In the genomic region with DNA sequence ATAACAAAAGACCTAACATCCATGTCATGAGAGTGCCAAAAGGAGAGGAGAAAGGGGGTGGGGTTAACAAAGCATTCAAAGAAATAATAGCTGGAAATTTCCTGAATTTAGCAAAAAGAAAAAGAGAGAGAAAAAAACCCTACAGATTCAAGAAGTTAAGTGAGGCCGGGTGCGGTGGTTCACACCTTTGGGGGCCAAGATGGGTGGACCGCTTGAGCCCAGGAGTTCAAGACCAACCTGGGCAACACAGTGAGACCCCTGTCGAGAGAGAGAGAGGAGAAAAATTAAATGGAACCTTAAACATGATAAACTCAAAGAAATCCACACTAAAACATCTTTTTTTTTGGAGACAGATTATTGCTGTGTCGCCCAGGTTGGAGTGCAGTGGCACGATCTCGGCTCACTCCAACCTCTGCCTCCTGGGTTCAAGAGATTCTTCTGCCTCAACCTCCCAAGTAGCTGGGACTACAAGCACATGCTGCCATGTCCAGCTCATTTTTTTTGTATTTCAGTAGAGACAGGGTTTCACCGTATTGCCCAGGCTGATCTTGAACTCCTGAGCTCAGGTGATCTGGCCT, we compare ENCODE assay signal across 17 cellular contexts. TPM values are rescaled to one million over a fixed set of nuclear protein-coding genes. Genes with fewer than 3 reads are reported as not detected.
DNase-seq lines count a peak whose midpoint lies in the region; ATAC-seq lines count a peak whose summit lies in the region.
"Had no signal": no experiment of that assay in that cellular context is flagged by ENCODE, and none has a peak within 500 bp of the region (broad histone marks: within the 10 kb centered on the region; RNA-seq: fewer than 3 reads in every experiment).

No MANE protein-coding gene starts in this region.

- no peaks in the 10 kb centered on the region for H3K4me1 Mint-ChIP-seq in activated T-cell treated with anti-CD3 and anti-CD28 coated beads, Interleukin-2, amount 50 U/mL, for 24 hours (ENCODE audit: low read depth)
- no peaks in the 10 kb centered on the region for H3K4me1 Mint-ChIP-seq in stimulated activated naive CD8-positive, alpha-beta T cell treated with anti-CD3 and anti-CD28 coated beads, Interleukin-15, amount 100 ng/mL, for 72 hours
- H3K4me1 Mint-ChIP-seq: B cell had no signal

- peak; percentile 16 for DNase-seq in activated T-cell treated with anti-CD3 and anti-CD28 coated beads, Interleukin-2, amount 50 U/mL, for 24 hours
- no peak for DNase-seq in activated T-cell treated with anti-CD3 and anti-CD28 coated beads, Interleukin-2, amount 50 U/mL, for 48 hours
- DNase-seq in stimulated activated naive CD8-positive, alpha-beta T cell treated with anti-CD3 and anti-CD28 coated beads, Interleukin-15, amount 100 ng/mL, for 72 hours, result no peak
- DNase-seq in stimulated activated naive CD8-positive, alpha-beta T cell treated with anti-CD3 and anti-CD28 coated beads, Interleukin-15, Interleukin-2, amounts not matched to agents 100 U/mL and 50 U/mL, for 24 hours, result no peak
- DNase-seq in dermis blood vessel endothelial cell (peak; percentile 32), mesenteric fat pad (ENCODE audit: low spot score) (peak; percentile 59), pons (ENCODE audit: low spot score) (no peak)
- DNase-seq in stimulated activated CD8-positive, alpha-beta memory T cell treated with anti-CD3 and anti-CD28 coated beads, Interleukin-4, amount 100 ng/mL, for 48 hours, result no peak
- DNase-seq: Caco-2; CD4-positive, CD25-positive, alpha-beta regulatory T cell; CD8-positive, alpha-beta T cell; DMS153; DND-41; GM23248; H7; HCEC 1CT had no signal

- H3K4me3 Mint-ChIP-seq in activated T-cell treated with anti-CD3 and anti-CD28 coated beads, Interleukin-2, amount 50 U/mL, for 24 hours, result no peak overlapping the region
- H3K4me3 Mint-ChIP-seq in stimulated activated naive CD8-positive, alpha-beta T cell treated with anti-CD3 and anti-CD28 coated beads, Interleukin-15, amount 100 ng/mL, for 72 hours, result no peak overlapping the region
- H3K4me3 Mint-ChIP-seq: B cell; CD4-positive, CD25-positive, alpha-beta regulatory T cell; CD8-positive, alpha-beta T cell had no signal

- no peaks in the 10 kb centered on the region for H3K9me3 Mint-ChIP-seq in activated T-cell treated with anti-CD3 and anti-CD28 coated beads, Interleukin-2, amount 50 U/mL, for 24 hours
- no peaks in the 10 kb centered on the region for H3K9me3 Mint-ChIP-seq in stimulated activated naive CD8-positive, alpha-beta T cell treated with anti-CD3 and anti-CD28 coated beads, Interleukin-15, amount 100 ng/mL, for 72 hours
- H3K9me3 Mint-ChIP-seq: CD8-positive, alpha-beta T cell had no signal

- no peaks in the 10 kb centered on the region for H3K27me3 Mint-ChIP-seq in activated T-cell treated with anti-CD3 and anti-CD28 coated beads, Interleukin-2, amount 50 U/mL, for 24 hours
- no peaks in the 10 kb centered on the region for H3K27me3 Mint-ChIP-seq in stimulated activated naive CD8-positive, alpha-beta T cell treated with anti-CD3 and anti-CD28 coated beads, Interleukin-15, amount 100 ng/mL, for 72 hours

- no peaks in the 10 kb centered on the region for H3K36me3 Mint-ChIP-seq in activated T-cell treated with anti-CD3 and anti-CD28 coated beads, Interleukin-2, amount 50 U/mL, for 24 hours (ENCODE audit: low read depth)
- H3K36me3 Mint-ChIP-seq: CD4-positive, CD25-positive, alpha-beta regulatory T cell; CD8-positive, alpha-beta T cell had no signal

- no peak for ATAC-seq in stimulated activated naive CD8-positive, alpha-beta T cell treated with anti-CD3 and anti-CD28 coated beads, Interleukin-15, amount 100 ng/mL, for 72 hours
- no peak for ATAC-seq in stimulated activated naive CD8-positive, alpha-beta T cell treated with anti-CD3 and anti-CD28 coated beads, Interleukin-15, Interleukin-2, amounts not matched to agents 100 U/mL and 50 U/mL, for 24 hours
- ATAC-seq: CD8-positive, alpha-beta T cell had no signal

- no peak overlapping the region for H3K27ac Mint-ChIP-seq in activated T-cell treated with anti-CD3 and anti-CD28 coated beads, Interleukin-2, amount 50 U/mL, for 24 hours
- peak overlapping the region; percentile 24 to 72 for H3K27ac Mint-ChIP-seq in stimulated activated naive CD8-positive, alpha-beta T cell treated with anti-CD3 and anti-CD28 coated beads, Interleukin-15, amount 100 ng/mL, for 72 hours
- H3K27ac Mint-ChIP-seq: B cell; CD4-positive, CD25-positive, alpha-beta regulatory T cell; CD8-positive, alpha-beta T cell had no signal

RNA-seq across cellular contexts. Expression of a gene that starts 8.9 kb away (rescaled TPM):
- 1,341 and 2,150 TPM in 2 replicates for total RNA-seq in dermis blood vessel endothelial cell
- 151 TPM for total RNA-seq in mesenteric fat pad
- total RNA-seq: B cell; Caco-2; CD8-positive, alpha-beta T cell; GM23248 had no signal

RNA-seq across cellular contexts. Expression of a gene that starts 53.4 kb away (rescaled TPM):
- 12.4 and 35.3 TPM in 2 replicates for total RNA-seq in dermis blood vessel endothelial cell
- not detected for total RNA-seq in mesenteric fat pad

RNA-seq across cellular contexts. Expression of a gene that starts 54.1 kb away (rescaled TPM):
- total RNA-seq in dermis blood vessel endothelial cell (105 and 147 TPM in 2 replicates), mesenteric fat pad (55.4 TPM)

Comparison
In these comparisons a context has a peak if more than half of its experiments do, and no peak if none do; other contexts are left out.
1. DNase-seq: peak in activated T-cell treated with anti-CD3 and anti-CD28 coated beads, Interleukin-2, amount 50 U/mL, for 24 hours (single experiment), dermis blood vessel endothelial cell (single experiment) and mesenteric fat pad (single experiment); none in activated T-cell treated with anti-CD3 and anti-CD28 coated beads, Interleukin-2, amount 50 U/mL, for 48 hours (0 of 2), stimulated activated naive CD8-positive, alpha-beta T cell treated with anti-CD3 and anti-CD28 coated beads, Interleukin-15, amount 100 ng/mL, for 72 hours (0 of 2), stimulated activated naive CD8-positive, alpha-beta T cell treated with anti-CD3 and anti-CD28 coated beads, Interleukin-15, Interleukin-2, amounts not matched to agents 100 U/mL and 50 U/mL, for 24 hours (single experiment), stimulated activated CD8-positive, alpha-beta memory T cell treated with anti-CD3 and anti-CD28 coated beads, Interleukin-4, amount 100 ng/mL, for 48 hours (single experiment) and pons (single experiment).
2. RNA of a gene that starts 53.4 kb away (total RNA-seq): 12.4 to 35.3 TPM in dermis blood vessel endothelial cell; not detected in mesenteric fat pad (single experiment); every median in the first group is over 10 times any median in the second.